Comparison of ENCODE assay signal across 9 cellular contexts in the genomic region with DNA sequence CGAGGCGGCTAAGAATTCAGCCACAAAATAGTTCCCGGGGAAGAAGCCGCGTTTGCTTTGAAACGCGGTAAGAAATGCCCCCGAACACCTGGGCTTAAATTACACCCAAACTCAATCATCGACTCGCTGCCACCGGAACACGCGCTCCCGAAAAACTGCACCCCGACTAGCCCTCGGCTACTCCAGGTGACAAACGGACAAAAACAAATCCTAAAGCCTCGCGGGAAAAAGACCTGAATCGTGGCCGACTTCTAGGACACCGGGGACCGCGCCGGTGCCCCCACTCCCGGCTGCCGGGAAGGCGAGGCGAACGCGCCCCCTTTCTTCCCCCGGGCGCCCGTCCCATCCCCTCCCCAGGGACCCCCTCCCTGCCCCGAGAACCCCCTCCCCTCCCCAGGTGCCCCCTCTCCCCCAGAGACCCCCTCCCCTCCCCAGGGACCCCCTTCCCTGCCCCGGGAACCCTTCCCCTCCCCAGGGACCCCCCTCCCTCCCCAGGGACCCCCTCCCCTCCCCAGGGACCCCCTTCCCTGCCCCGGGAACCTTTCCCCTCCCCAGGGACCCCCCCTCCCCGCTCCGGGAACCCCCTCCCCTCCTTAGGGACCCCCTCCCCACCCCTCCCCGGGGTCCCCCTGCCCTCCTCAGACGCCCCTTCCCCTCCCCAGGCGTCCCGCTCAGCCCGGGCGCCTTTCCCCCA. TPM values are rescaled to one million over a fixed set of nuclear protein-coding genes. Genes with fewer than 3 reads are reported as not detected.
DNase-seq lines count a peak whose midpoint lies in the region; ATAC-seq lines count a peak whose summit lies in the region.
"Had no signal": no experiment of that assay in that cellular context is flagged by ENCODE, and none has a peak within 500 bp of the region (broad histone marks: within the 10 kb centered on the region; RNA-seq: fewer than 3 reads in every experiment).

No MANE protein-coding gene starts in this region.

- peak overlapping the region; percentile 49 for H3K9ac ChIP-seq in HUES6 (ENCODE audit: low read length)
- H3K9ac ChIP-seq in iPS-20b (ENCODE audit: low read depth, low read length): peak overlapping the region; percentile 53; the same call in 1 of the 2 replicates

- H3K4me1 ChIP-seq in HUES6 (ENCODE audit: control insufficient read depth, insufficient read depth, low read length) (no peaks in the 10 kb centered on the region; the same call in 1 of the 2 replicates), iPS-20b (ENCODE audit: insufficient read depth, low read length) (peaks cover 2% of the 10 kb centered on the region; the same call in 1 of the 2 replicates)

- peak in 1 of 2 donors; percentile 39 for DNase-seq in activated naive CD4-positive, alpha-beta T cell treated with anti-CD3 and anti-CD28 coated beads, Interleukin-2, amount 50 U/mL, for 72 hours (ENCODE audit: low spot score in 2 of 2)
- no peak for DNase-seq in stimulated activated naive CD8-positive, alpha-beta T cell treated with anti-CD3 and anti-CD28 coated beads, Interleukin-15, amount 100 ng/mL, for 72 hours

- H3K27ac Mint-ChIP-seq in activated naive CD4-positive, alpha-beta T cell treated with anti-CD3 and anti-CD28 coated beads, Interleukin-2, amount 50 U/mL, for 72 hours: peak overlapping the region; percentile 62 to 78
- H3K27ac Mint-ChIP-seq in stimulated activated naive CD8-positive, alpha-beta T cell treated with anti-CD3 and anti-CD28 coated beads, Interleukin-15, amount 100 ng/mL, for 72 hours: peak overlapping the region; percentile 84 to 86

- H3K9me3 ChIP-seq in HUES6 (ENCODE audit: control insufficient read depth, insufficient read depth, low read depth, low read length) (peaks cover 11% of the 10 kb centered on the region), iPS-20b (ENCODE audit: insufficient read depth, low read depth, low read length) (no peaks in the 10 kb centered on the region; the same call in 1 of the 2 replicates)

- H3K4me1 Mint-ChIP-seq in stimulated activated naive CD8-positive, alpha-beta T cell treated with anti-CD3 and anti-CD28 coated beads, Interleukin-15, amount 100 ng/mL, for 72 hours: peaks cover 32% of the 10 kb centered on the region

- peak overlapping the region; percentile 89 to 93 for H3K4me3 Mint-ChIP-seq in stimulated activated naive CD8-positive, alpha-beta T cell treated with anti-CD3 and anti-CD28 coated beads, Interleukin-15, amount 100 ng/mL, for 72 hours

- H3K36me3 Mint-ChIP-seq in activated naive CD4-positive, alpha-beta T cell treated with anti-CD3 and anti-CD28 coated beads, Interleukin-2, amount 50 U/mL, for 72 hours: peaks cover 27 to 39% of the 10 kb centered on the region in 2 donors

- H3K4me3 ChIP-seq in HUES6 (ENCODE audit: low read depth, low read length) (peak overlapping the region; percentile 80), iPS-20b (ENCODE audit: low read length) (peak overlapping the region; percentile 67; the same call in 1 of the 2 replicates)

- H3K27me3 ChIP-seq in HUES6 (ENCODE audit: control insufficient read depth, insufficient read depth, low read length): peaks cover 29% of the 10 kb centered on the region
- H3K27me3 ChIP-seq in iPS-20b (ENCODE audit: insufficient read depth, low read length): peaks cover 24% of the 10 kb centered on the region

- peaks cover 23% of the 10 kb centered on the region for H3K27me3 Mint-ChIP-seq in stimulated activated naive CD8-positive, alpha-beta T cell treated with anti-CD3 and anti-CD28 coated beads, Interleukin-15, amount 100 ng/mL, for 72 hours

- H3K9me3 Mint-ChIP-seq in activated naive CD4-positive, alpha-beta T cell treated with anti-CD3 and anti-CD28 coated beads, Interleukin-2, amount 50 U/mL, for 72 hours: peaks cover 5 to 11% of the 10 kb centered on the region in 2 donors
- H3K9me3 Mint-ChIP-seq in stimulated activated naive CD8-positive, alpha-beta T cell treated with anti-CD3 and anti-CD28 coated beads, Interleukin-15, amount 100 ng/mL, for 72 hours: peaks cover 5 to 26% of the 10 kb centered on the region in 2 donors

- ATAC-seq in activated naive CD4-positive, alpha-beta T cell treated with anti-CD3 and anti-CD28 coated beads, Interleukin-2, amount 50 U/mL, for 72 hours: no peak
- no peak for ATAC-seq in stimulated activated naive CD8-positive, alpha-beta T cell treated with anti-CD3 and anti-CD28 coated beads, Interleukin-15, amount 100 ng/mL, for 72 hours
- ATAC-seq in HG02642 (IDR thresholded peaks at IDR 0.05; ENCODE audit: poor library complexity, unreplicated experiment) (no peak), GM18511 (IDR thresholded peaks at IDR 0.05; ENCODE audit: unreplicated experiment) (no peak), GM21515 (IDR thresholded peaks at IDR 0.05; ENCODE audit: unreplicated experiment) (no peak)

- H3K36me3 ChIP-seq in HUES6 (ENCODE audit: control insufficient read depth, insufficient read depth, low read length) (peaks cover 12% of the 10 kb centered on the region; the same call in 1 of the 2 replicates), iPS-20b (ENCODE audit: insufficient read depth, low read depth, low read length) (peaks cover 5% of the 10 kb centered on the region; the same call in 1 of the 2 replicates)

- H3K27ac ChIP-seq in HUES6 (ENCODE audit: low read depth, low read length): no peak overlapping the region
- no peak overlapping the region for H3K27ac ChIP-seq in iPS-20b (ENCODE audit: low read length)

RNA-seq across cellular contexts. Expression of a gene that starts 0.6 kb away (rescaled TPM):
- total RNA-seq in activated naive CD4-positive, alpha-beta T cell treated with anti-CD3 and anti-CD28 coated beads, Interleukin-2, amount 50 U/mL, for 72 hours: 10 to 100 TPM; 20.7 to 21.2 TPM

RNA-seq across cellular contexts. Expression of a gene that starts 41.2 kb away (rescaled TPM):
- not detected for total RNA-seq in activated naive CD4-positive, alpha-beta T cell treated with anti-CD3 and anti-CD28 coated beads, Interleukin-2, amount 50 U/mL, for 72 hours
- total RNA-seq: glomerular endothelial cell, M059J had no signal

RNA-seq across cellular contexts. Expression of a gene that starts 58.4 kb away (rescaled TPM):
- total RNA-seq in activated naive CD4-positive, alpha-beta T cell treated with anti-CD3 and anti-CD28 coated beads, Interleukin-2, amount 50 U/mL, for 72 hours: not detected
- total RNA-seq: glomerular endothelial cell, M059J had no signal
